8 cellular contexts compared by ENCODE assay signal in the genomic region with DNA sequence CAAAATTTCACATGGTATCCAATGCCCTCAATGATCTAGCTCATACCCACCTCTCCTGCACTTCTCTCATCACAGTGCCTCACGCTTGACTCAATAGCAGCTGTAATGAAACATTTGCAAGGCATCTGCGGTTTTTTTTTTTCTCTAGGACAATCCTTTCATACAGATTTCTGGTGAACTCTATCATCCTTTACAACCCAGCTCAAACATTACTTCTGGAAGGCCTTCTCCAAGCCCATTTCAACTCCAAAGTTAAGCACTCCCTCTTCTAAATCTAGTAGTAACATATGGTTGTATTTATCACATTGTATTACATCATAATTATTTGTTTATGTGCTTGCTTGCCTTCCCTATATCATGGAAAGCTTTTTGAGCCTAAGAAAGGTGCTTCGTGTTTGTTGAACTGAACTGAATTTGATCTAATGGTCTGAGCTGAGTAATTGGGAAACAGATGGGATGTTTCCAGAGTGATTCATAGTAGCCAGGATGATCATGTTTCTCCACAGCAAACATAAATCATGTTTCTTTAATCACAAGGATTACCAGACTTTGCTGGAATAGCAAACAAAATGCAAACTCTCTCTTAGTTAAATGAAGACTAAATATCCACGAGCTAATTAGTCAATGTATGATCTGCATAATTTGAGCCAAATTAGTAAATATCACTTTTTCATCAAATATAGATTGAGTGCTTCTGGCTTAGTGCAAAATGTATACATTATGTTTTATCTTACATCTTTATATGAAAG. TPM values are rescaled to one million over a fixed set of nuclear protein-coding genes. Genes with fewer than 3 reads are reported as not detected.
A peak's percentile ranks its signal among the peaks of the same experiment; 100 is the strongest.
DNase-seq lines count a peak whose midpoint lies in the region; FAIRE-seq and TF ChIP-seq lines count a peak whose summit lies in the region.

No MANE protein-coding gene starts in this region.

- H3K56ac ChIP-seq in H1 (replicated peaks; ENCODE audit: insufficient read length, low read depth, low read length): no peak overlapping the region

- no peak overlapping the region for H3K4me2 ChIP-seq in H1 (ENCODE audit: insufficient read depth in 1 of 2, low read depth in 2 of 2, low read length in 2 of 2)

- peak overlapping the region; percentile 36; the same call in 1 of the 2 replicates for H2AFZ ChIP-seq in H1 (ENCODE audit: low read length)

- no peaks in the 10 kb centered on the region for H3K23me2 ChIP-seq in H1 (ENCODE audit: low read depth, low read length)

- TF ChIP-seq CTCF in HEK293 (tag by site-specific recombination; IDR thresholded peaks at IDR 0.05) (no peak), H1 (IDR thresholded peaks at IDR 0.05; ENCODE audit: control extremely low read depth in 1 of 3, insufficient read depth in 1 of 3, low read depth in 1 of 3, low read length in 3 of 3) (no peak), lower leg skin (IDR thresholded peaks at IDR 0.05) (no peak)

- H3K36me3 ChIP-seq in HEK293 (ENCODE audit: control insufficient read depth in 2 of 2, insufficient read depth in 1 of 2, low read length in 2 of 2) (no peaks in the 10 kb centered on the region), H1 (ENCODE audit: control insufficient read depth in 2 of 4, insufficient read depth in 4 of 4, low read length in 3 of 4) (no peaks in the 10 kb centered on the region)

- H3K14ac ChIP-seq in H1 (ENCODE audit: insufficient read length): no peak overlapping the region

- H4K5ac ChIP-seq in H1 (ENCODE audit: insufficient read length, low read depth, low read length): no peak overlapping the region

- POLR2A ChIA-PET in HEK293 (lab: Yijun Ruan, JAX): interaction anchor here (0.6 to 2.3 kb wide), 7 partner anchors 10 to 704 kb away, joined by 3 to 17 read pairs (median 3); partner anchors contain the start of genes BAZ1A and CFL2
- POLR2A ChIA-PET in H1 (lab: Charles Lee; ENCODE audit: partially characterized antibody): interaction anchor here (0.6 to 1.4 kb wide), 2 partner anchors 11 to 33 kb away, joined by 3 to 4 read pairs; no protein-coding TSS in a partner anchor

- no peak overlapping the region for H2BK20ac ChIP-seq in H1 (ENCODE audit: low read length)

- H3K4me1 ChIP-seq in HEK293 (ENCODE audit: control insufficient read depth, insufficient read depth, low read length) (peaks cover 12% of the 10 kb centered on the region), H1 (replicated peaks in 1 of 4; ENCODE audit: control insufficient read depth in 3 of 4, insufficient read depth in 4 of 4, low read length in 3 of 4) (no peaks in the 10 kb centered on the region)

- no peaks in the 10 kb centered on the region for H3K79me1 ChIP-seq in H1 (ENCODE audit: low read depth, low read length)

- CTCF ChIA-PET in HEK293 (lab: Yijun Ruan, JAX) (interaction anchor here (0.6 to 2.5 kb wide), 7 partner anchors 10 to 49 kb away, joined by 3 to 7 read pairs (median 5); no protein-coding TSS in a partner anchor), H1 (lab: Charles Lee; ENCODE audit: partially characterized antibody) (interaction anchor here (0.8 to 3.1 kb wide), 4 partner anchors 9 to 152 kb away, joined by 3 to 13 read pairs (median 4); no protein-coding TSS in a partner anchor)

- no peak overlapping the region for H3K9ac ChIP-seq in H1 (replicated peaks in 1 of 4; ENCODE audit: extremely low read depth in 1 of 4, low read depth in 3 of 4, low read length in 3 of 4)

- no peak overlapping the region for H3K23ac ChIP-seq in H1 (ENCODE audit: insufficient read length)

- no peak overlapping the region for H2BK12ac ChIP-seq in H1 (ENCODE audit: low read depth, low read length)

- H2AK5ac ChIP-seq in H1 (ENCODE audit: low read depth, low read length): no peak overlapping the region

- TF ChIP-seq EP300 in H1 (IDR thresholded peaks at IDR 0.05; ENCODE audit: borderline replicate concordance in 1 of 2, low read depth in 2 of 2, low read length in 2 of 2): no peak

- H3K79me2 ChIP-seq in H1 (ENCODE audit: control insufficient read depth in 1 of 2, insufficient read depth in 2 of 2, low read length in 2 of 2): no peaks in the 10 kb centered on the region

- TF ChIP-seq POLR2A in H1 (IDR thresholded peaks at IDR 0.05; ENCODE audit: control extremely low read depth in 1 of 2, low read depth in 2 of 2, low read length in 2 of 2) (no peak), lower leg skin (IDR thresholded peaks at IDR 0.05) (no peak)

- FAIRE-seq in H1 (lab: Jason Lieb, UNC): no peak

- DNase-seq in NCI-H69 (lab: John Stamatoyannopoulos, UW) (peak; percentile 97), H1 (ENCODE audit: low read depth in 1 of 2, low spot score in 2 of 2) (no peak), skeletal muscle cell (ENCODE audit: low read depth) (peak; percentile 82), NCI-H1105 treated with DMSO at 0.1 percent for 48 hours (lab: John Stamatoyannopoulos, UW) (no peak), KBM-7 (no peak), lower leg skin (ENCODE audit: low spot score in 2 of 2) (no peak)
- DNase-seq in activated CD4-positive, alpha-beta T cell treated with anti-CD3 and anti-CD28 coated beads, Interleukin-2, amount 50 U/mL, for 48 hours: no peak

- no peak overlapping the region for H2BK5ac ChIP-seq in H1 (ENCODE audit: low read depth, low read length)

- H2BK15ac ChIP-seq in H1 (ENCODE audit: low read length): no peak overlapping the region

- H4K91ac ChIP-seq in H1 (replicated peaks; ENCODE audit: insufficient read length, low read length): no peak overlapping the region

- H3K27me3 ChIP-seq in H1 (replicated peaks in 1 of 4; ENCODE audit: control insufficient read depth in 3 of 4, extremely low read depth in 1 of 4, insufficient read depth in 3 of 4, low read length in 3 of 4): no peaks in the 10 kb centered on the region

- H3K4me3 ChIP-seq in HEK293 (ENCODE audit: low read depth, low read length) (no peak overlapping the region), H1 (ENCODE audit: extremely low read depth in 1 of 4, insufficient read depth in 2 of 4, low read depth in 3 of 4, low read length in 4 of 4) (no peak overlapping the region), skeletal muscle cell (ENCODE audit: low read depth, low read length) (no peak overlapping the region), lower leg skin (ENCODE audit: low read depth, poor library complexity, severe bottlenecking) (no peak overlapping the region)

- in situ Hi-C loops in KBM-7 (cut with MboI; ENCODE audit: low pct_unique_long_range_greater_than_20kb, low sequenced_read_pairs): no loop called here

- H3K9me3 ChIP-seq in HEK293 (ENCODE audit: control insufficient read depth, insufficient read depth, low read depth, low read length): no peaks in the 10 kb centered on the region
- H3K9me3 ChIP-seq in H1 (ENCODE audit: insufficient read depth in 2 of 2, low read depth in 1 of 2, low read length in 1 of 2): no peaks in the 10 kb centered on the region

- WGBS in H1 (ENCODE audit: extremely low coverage in 1 of 2, insufficient coverage in 1 of 2, insufficient read length in 1 of 2, insufficient replicate concordance in 2 of 2, low coverage in 1 of 2, low lambda C conversion rate in 2 of 2, missing lambda C conversion rate in 1 of 2), 2 experiments: 78% methylated on average over 4 of the region's 4 CpGs; no CpG with 5 or more reads in 1 of the 2 experiments
- WGBS in lower leg skin, 2 donors: 41 to 43% methylated on average over 4 of the region's 4 CpGs

- no peak overlapping the region for H4K8ac ChIP-seq in H1 (ENCODE audit: extremely low read depth, insufficient read depth, low read length)

- intact Hi-C loops in lower leg skin (cut with DNase I; ENCODE audit: low total_unique reads): no loop called here

- H3K27ac ChIP-seq in HEK293 (ENCODE audit: extremely low read depth, low read depth, low read length): peak overlapping the region; percentile 69
- H3K27ac ChIP-seq in H1 (ENCODE audit: low read depth, low read length): no peak overlapping the region

- no peaks in the 10 kb centered on the region for H4K20me1 ChIP-seq in H1 (replicated peaks in 1 of 2; ENCODE audit: control insufficient read depth in 1 of 2, insufficient read depth in 2 of 2, low read length in 2 of 2)

- no peak overlapping the region for H2BK120ac ChIP-seq in H1 (replicated peaks; ENCODE audit: low read depth, low read length)

- H3K18ac ChIP-seq in H1 (ENCODE audit: extremely low read depth, low read length): no peak overlapping the region

- H3K4ac ChIP-seq in H1 (replicated peaks; ENCODE audit: insufficient read length, low read depth, low read length): no peak overlapping the region

- no peak for TF ChIP-seq RAD21 in H1 (IDR thresholded peaks at IDR 0.05 in 1 of 2, conservative IDR thresholded peaks at IDR 0.05 in 1 of 2; ENCODE audit: low read depth in 2 of 2, low read length in 2 of 2)

TF ChIP-seq in HEK293, 187 proteins besides CTCF, POLR2A, EP300 and RAD21 (continues in another document):
- TF ChIP-seq GLI2 (tag by site-specific recombination; IDR thresholded peaks at IDR 0.05; ENCODE audit: borderline replicate concordance, low read depth): peak; percentile 80
- TF ChIP-seq ZBTB7A (tag by site-specific recombination; IDR thresholded peaks at IDR 0.05; ENCODE audit: low read depth): no peak
- TF ChIP-seq ZFP3 (tag by site-specific recombination; IDR thresholded peaks at IDR 0.05; ENCODE audit: low read depth): no peak
- peak; percentile 82; the same call in 1 of the 2 replicates for TF ChIP-seq TRIM28 (IDR thresholded peaks at IDR 0.05; ENCODE audit: borderline replicate concordance, low read length)
- TF ChIP-seq ZNF560 (tag by site-specific recombination; IDR thresholded peaks at IDR 0.05; ENCODE audit: borderline replicate concordance): no peak
- peak; percentile 78 for TF ChIP-seq KLF10 (tag by site-specific recombination; IDR thresholded peaks at IDR 0.05)

TF ChIP-seq in H1, 55 proteins besides CTCF, POLR2A, EP300 and RAD21 (continues in another document):
- TF ChIP-seq GTF2F1 (IDR thresholded peaks at IDR 0.05; ENCODE audit: borderline replicate concordance, low read depth, low read length) (no peak), CEBPB (IDR thresholded peaks at IDR 0.05; ENCODE audit: low read depth, low read length) (no peak), SUZ12 (IDR thresholded peaks at IDR 0.05; ENCODE audit: low read length) (no peak), SAP30 (IDR thresholded peaks at IDR 0.05; ENCODE audit: insufficient read depth, insufficient replicate concordance, low read length) (no peak), TEAD4 (IDR thresholded peaks at IDR 0.05; ENCODE audit: low read depth, low read length) (no peak)

RNA-seq across cellular contexts. Expression of gene CFL2, which starts 14.3 kb away (rescaled TPM):
- total RNA-seq in H1 (2021; fragmentation: NEBNext Ultra II Directional; extraction: Animal tissue kit (Norgen Biotek cat#: 25700)): 18.1 and 20.5 TPM in 2 replicates
- 5.2 and 9.7 TPM in 2 replicates for polyA plus RNA-seq in H1 (2011; rRNA removed)
- 8.8 TPM for polyA plus RNA-seq in H1 (2011; cell fraction: cytosol; rRNA removed)
- 2.6 TPM for polyA plus RNA-seq in H1 (2011; cell fraction: nucleus; rRNA removed)
- 7.8 to 18.4 TPM (median 8.7 TPM) in 4 replicates for polyA plus RNA-seq in H1 (2012, experiment 1 of 2)
- 2.2 TPM for polyA plus RNA-seq in H1 (2012, experiment 2 of 2)
- 10.8 TPM for polyA plus RNA-seq in H1 (2013, experiment 1 of 2)
- polyA plus RNA-seq in H1 (2013, experiment 2 of 2): 11.3 TPM
- 9.7 and 15.4 TPM in 2 replicates for polyA minus RNA-seq in H1 (2011; rRNA and poly(A)+ RNA removed)
- polyA minus RNA-seq in H1 (2011; cell fraction: cytosol; rRNA and poly(A)+ RNA removed): 4.3 TPM
- polyA minus RNA-seq in H1 (2011; cell fraction: nucleus; rRNA and poly(A)+ RNA removed): 10.5 TPM
- 10 to 100 TPM in 2 of 4 donors, 1 to 10 TPM in 2; 5.7 to 16.4 (median 9.1) TPM for total RNA-seq in lower leg skin

Comparison
In these comparisons a context has a peak if more than half of its experiments do, and no peak if none do; other contexts are left out.
1. DNase-seq: peak in NCI-H69 (single experiment) and skeletal muscle cell (single experiment); none in H1 (0 of 2), NCI-H1105 treated with DMSO at 0.1 percent for 48 hours (single experiment), KBM-7 (single experiment), lower leg skin (0 of 2) and activated CD4-positive, alpha-beta T cell treated with anti-CD3 and anti-CD28 coated beads, Interleukin-2, amount 50 U/mL, for 48 hours (0 of 2).
2. Of the 6 proteins assayed by ChIP-seq in both HEK293 and H1: peak only in HEK293: ATF2 and BCL11A; only in H1: none; in both: none; in neither: 4.